Comparison of ENCODE assay signal across 27 cellular contexts in genomic region chr15:67816668-67817067, GRCh38. TPM values are rescaled to one million over a fixed set of nuclear protein-coding genes. Genes with fewer than 3 reads are reported as not detected.
"Had no signal": no experiment of that assay in that cellular context is flagged by ENCODE, and none has a peak within 500 bp of the region (broad histone marks: within the 10 kb centered on the region; RNA-seq: fewer than 3 reads in every experiment).

No MANE protein-coding gene starts in this region.

- H3K4me2 ChIP-seq: hepatocyte had no signal

- ATAC-seq: effector memory CD8-positive, alpha-beta T cell; esophagus mucosa; foreskin keratinocyte; gastrocnemius medialis; gastroesophageal sphincter; heart left ventricle; heart right ventricle had no signal

- H3K4me3 ChIP-seq: colonic mucosa, coronary artery, dorsolateral prefrontal cortex, esophagus muscularis mucosa, esophagus squamous epithelium, gastrocnemius medialis, gastroesophageal sphincter, heart left ventricle, heart right ventricle, hepatocyte had no signal

- H2AFZ ChIP-seq: hepatocyte had no signal

- DNase-seq: colonic mucosa; cortex of kidney; dermis blood vessel endothelial cell; effector CD4-positive, alpha-beta T cell; effector CD8-positive, alpha-beta T cell; effector memory CD4-positive, alpha-beta T cell; effector memory CD8-positive, alpha-beta T cell; endodermal cell; erythroblast; esophagus squamous epithelium; foreskin fibroblast; foreskin keratinocyte; foreskin melanocyte; gastrocnemius medialis; glutamatergic neuron; heart right ventricle had no signal

- H3K36me3 ChIP-seq: colonic mucosa, esophagus muscularis mucosa, gastrocnemius medialis, heart left ventricle had no signal

- H3K79me2 ChIP-seq: hepatocyte had no signal

- H3K9me3 ChIP-seq: colonic mucosa had no signal

- H3K4me1 ChIP-seq: colonic mucosa, foreskin keratinocyte, gastrocnemius medialis had no signal

- H3K27ac ChIP-seq: colonic mucosa, coronary artery, dorsolateral prefrontal cortex, epithelial cell of prostate, esophagus muscularis mucosa, esophagus squamous epithelium, foreskin keratinocyte, gastrocnemius medialis, gastroesophageal sphincter, heart left ventricle, heart right ventricle, hepatocyte had no signal

RNA-seq across cellular contexts. Expression of gene RNU6-1, which starts 23.2 kb away (rescaled TPM):
- polyA plus RNA-seq: endothelial cell of umbilical vein, esophagus, fibroblast of lung, foreskin keratinocyte, heart left ventricle, heart right ventricle, hepatocyte had no signal
